19 cellular contexts compared by ENCODE assay signal in genomic region chr10:132507956-132508490, GRCh38. TPM values are rescaled to one million over a fixed set of nuclear protein-coding genes. Genes with fewer than 3 reads are reported as not detected.
A peak's percentile ranks its signal among the peaks of the same experiment; 100 is the strongest.
DNase-seq lines count a peak whose midpoint lies in the region; ATAC-seq and TF ChIP-seq lines count a peak whose summit lies in the region.
"Had no signal": no experiment of that assay in that cellular context is flagged by ENCODE, and none has a peak within 500 bp of the region (broad histone marks: within the 10 kb centered on the region; RNA-seq: fewer than 3 reads in every experiment).

No MANE protein-coding gene starts in this region.

- peak overlapping the region in 9 of 10 donors; percentile 8 to 74 (median 59) for H3K27ac ChIP-seq in heart right ventricle
- no peak overlapping the region for H3K27ac ChIP-seq in psoas muscle
- H3K27ac ChIP-seq: prostate gland had no signal

- H3K36me3 ChIP-seq in heart right ventricle (no peaks in the 10 kb centered on the region), psoas muscle (ENCODE audit: insufficient read depth in 1 of 2, low read depth in 1 of 2) (no peaks in the 10 kb centered on the region)
- H3K36me3 ChIP-seq: prostate gland, uterus had no signal

- H3K27me3 ChIP-seq in heart right ventricle (no peaks in the 10 kb centered on the region), psoas muscle (ENCODE audit: insufficient read depth in 3 of 3, low read length in 2 of 3) (no peaks in the 10 kb centered on the region)
- H3K27me3 ChIP-seq: uterus had no signal

- H3K9me3 ChIP-seq in heart right ventricle (no peaks in the 10 kb centered on the region), psoas muscle (no peaks in the 10 kb centered on the region)
- H3K9me3 ChIP-seq: prostate gland, uterus had no signal

- DNase-seq in cerebellum (ENCODE audit: low spot score) (peak; percentile 45), heart right ventricle (no peak), psoas muscle (peak in 1 of 2 donors; percentile 51), ureter (ENCODE audit: low spot score) (peak; percentile 39), occipital lobe (lab: John Stamatoyannopoulos, UW) (no peak), T-helper 9 cell (no peak)
- DNase-seq: activated CD8-positive, alpha-beta T cell treated with anti-CD3 and anti-CD28 coated beads, Interleukin-2, amount 10 ng/mL, durations not matched to agents 7 days and 5 days; activated naive CD8-positive, alpha-beta T cell treated with anti-CD3 and anti-CD28 coated beads, Interleukin-2, amount 10 ng/mL, durations not matched to agents 7 days and 5 days; activated T-cell treated with anti-CD3 and anti-CD28 coated beads, Interleukin-2, amount 50 U/mL, for 48 hours; effector CD4-positive, alpha-beta T cell; KG1; naive thymus-derived CD4-positive, alpha-beta T cell; NCI-H2029 treated with DMSO at 0.1 percent for 48 hours; NCI-H446 treated with DMSO at 0.1 percent for 48 hours; stimulated activated naive CD4-positive, alpha-beta T cell treated with Interleukin-2 at 50 U/mL for 16 hours; SW 1271 had no signal

- H3K4me3 ChIP-seq in heart right ventricle (no peak overlapping the region), psoas muscle (no peak overlapping the region)
- H3K4me3 ChIP-seq: prostate gland, uterus had no signal

- 78% methylated on average over 10 of the region's 10 CpGs for WGBS in heart right ventricle, 2 donors
- 69 to 73% (median 72%) methylated on average over 10 of the region's 10 CpGs for WGBS in psoas muscle, 3 donors

- peak in 4 of 8 donors; percentile 5 to 21 (median 10) for ATAC-seq in heart right ventricle
- peak in 3 of 4 donors; percentile 11 to 25 (median 23) for ATAC-seq in psoas muscle
- ATAC-seq in GM19455 (IDR thresholded peaks at IDR 0.05; ENCODE audit: unreplicated experiment), result no peak
- ATAC-seq: naive thymus-derived CD4-positive, alpha-beta T cell had no signal

- intact Hi-C loops in heart right ventricle (cut with DNase I) (loop anchor here in 5 of 10 donors (2.0 to 10.0 kb wide), 6 partner anchors 41 to 131 kb away; no protein-coding TSS in a partner anchor), psoas muscle (cut with DNase I) (loop anchor here in 1 of 2 donors (10.0 kb wide), 1 partner anchor 67 kb away; no protein-coding TSS in a partner anchor)

- TF ChIP-seq CTCF in heart right ventricle (IDR thresholded peaks at IDR 0.05), result no peak
- no peak for TF ChIP-seq CTCF in psoas muscle (IDR thresholded peaks at IDR 0.05)

- H3K4me1 ChIP-seq in heart right ventricle, result peaks cover 10 to 67% (median 38%) of the 10 kb centered on the region in 9 donors
- peaks cover 18% of the 10 kb centered on the region for H3K4me1 ChIP-seq in psoas muscle
- H3K4me1 ChIP-seq: prostate gland had no signal

RNA-seq across cellular contexts. Expression of gene INPP5A, which starts 29.6 kb away (rescaled TPM):
- total RNA-seq in cerebellum (18.7 TPM), heart right ventricle (100 to 1,000 TPM in 8 of 10 donors, 10 to 100 TPM in 2; 92.6 to 122 (median 109) TPM), psoas muscle (10 to 100 TPM; 38.2 to 48.8 (median 42.2) TPM), ureter (63.5 TPM), occipital lobe (29.3 TPM)
- polyA plus RNA-seq in heart right ventricle (10 to 100 TPM; 30.4 to 45.1 TPM), psoas muscle (10 to 100 TPM; 15.1 to 44.3 (median 29.5) TPM)

Comparison
In these comparisons a context has a peak if more than half of its experiments do, and no peak if none do; other contexts are left out.
1. DNase-seq: peak in cerebellum (single experiment) and ureter (single experiment); none in heart right ventricle (0 of 2), occipital lobe (single experiment) and T-helper 9 cell (single experiment).